Comparison of ENCODE assay signal across 18 cellular contexts in genomic region chr11:33706546-33706945, GRCh38. TPM values are rescaled to one million over a fixed set of nuclear protein-coding genes. Genes with fewer than 3 reads are reported as not detected.
DNase-seq lines count a peak whose midpoint lies in the region; ATAC-seq and TF ChIP-seq lines count a peak whose summit lies in the region.
"Had no signal": no experiment of that assay in that cellular context is flagged by ENCODE, and none has a peak within 500 bp of the region (broad histone marks: within the 10 kb centered on the region; RNA-seq: fewer than 3 reads in every experiment).

No MANE protein-coding gene starts in this region.

- H3K36me3 ChIP-seq in left ventricle myocardium inferior (peaks cover 46% of the 10 kb centered on the region), lower lobe of right lung (peaks cover 55% of the 10 kb centered on the region), upper lobe of right lung (peaks cover 50% of the 10 kb centered on the region)

- ATAC-seq in left ventricle myocardium superior (no peak), lower lobe of right lung (no peak), upper lobe of right lung (no peak), HG02981 (IDR thresholded peaks at IDR 0.05; ENCODE audit: unreplicated experiment) (no peak)
- ATAC-seq: left lung had no signal

- no peak for TF ChIP-seq CTCF in left ventricle myocardium inferior (IDR thresholded peaks at IDR 0.05; ENCODE audit: borderline replicate concordance)
- no peak for TF ChIP-seq CTCF in choroid plexus epithelial cell (conservative IDR thresholded peaks at IDR 0.05; ENCODE audit: low read depth, low read length)
- TF ChIP-seq CTCF in lower lobe of right lung (IDR thresholded peaks at IDR 0.05) = no peak
- TF ChIP-seq CTCF in upper lobe of right lung (IDR thresholded peaks at IDR 0.05) = no peak

- H3K27ac ChIP-seq in left ventricle myocardium inferior (replicated peaks) (peak overlapping the region; percentile 89), lower lobe of right lung (peak overlapping the region; percentile 49), upper lobe of right lung (peak overlapping the region; percentile 52)
- H3K27ac ChIP-seq: SJCRH30 had no signal

- H3K9me3 ChIP-seq in left ventricle myocardium inferior (replicated peaks) (no peaks in the 10 kb centered on the region), lower lobe of right lung (no peaks in the 10 kb centered on the region), upper lobe of right lung (no peaks in the 10 kb centered on the region)
- H3K9me3 ChIP-seq: left lung, SJCRH30 had no signal

- H3K4me1 ChIP-seq in left ventricle myocardium inferior = peaks cover 93% of the 10 kb centered on the region
- H3K4me1 ChIP-seq in lower lobe of right lung = peaks cover 81% of the 10 kb centered on the region
- peaks cover 60% of the 10 kb centered on the region for H3K4me1 ChIP-seq in upper lobe of right lung

- intact Hi-C loops in left ventricle myocardium inferior (cut with micrococcal nuclease) = no loop called here
- intact Hi-C loops in left ventricle myocardium superior (cut with micrococcal nuclease) = no loop called here
- intact Hi-C loops in lower lobe of right lung (cut with DNase I) = no loop called here
- intact Hi-C loops in upper lobe of right lung (cut with DNase I) = no loop called here

- H3K27me3 ChIP-seq in left ventricle myocardium inferior (ENCODE audit: low read depth) (no peaks in the 10 kb centered on the region), lower lobe of right lung (ENCODE audit: low read depth) (no peaks in the 10 kb centered on the region), upper lobe of right lung (no peaks in the 10 kb centered on the region)
- H3K27me3 ChIP-seq: left lung, SJCRH30 had no signal

- DNase-seq in left ventricle myocardium inferior = no peak
- DNase-seq in left ventricle myocardium superior = no peak
- DNase-seq in choroid plexus epithelial cell (ENCODE audit: low read depth) = peak; percentile 63
- DNase-seq in lower lobe of right lung = no peak
- DNase-seq in upper lobe of right lung = no peak
- no peak for DNase-seq in NCI-H128 (lab: John Stamatoyannopoulos, UW; ENCODE audit: unreplicated experiment)
- no peak for DNase-seq in NCI-H2196 treated with DMSO at 0.1 percent for 48 hours (lab: John Stamatoyannopoulos, UW; ENCODE audit: unreplicated experiment)
- DNase-seq: activated CD4-positive, alpha-beta memory T cell treated with anti-CD3 and anti-CD28 coated beads, Interleukin-2, amount 10 ng/mL, durations not matched to agents 7 days and 5 days; activated gamma-delta T cell treated with Interleukin-2 at 50 U/mL for 16 hours; AML-193; central memory CD4-positive, alpha-beta T cell; left lung; MM.1S; NCI-H2081 treated with DMSO at 0.1 percent for 48 hours; SJCRH30; small intestine had no signal

- H3K4me3 ChIP-seq in left ventricle myocardium inferior (no peak overlapping the region), choroid plexus epithelial cell (ENCODE audit: low read depth, low read length) (no peak overlapping the region), lower lobe of right lung (no peak overlapping the region), upper lobe of right lung (no peak overlapping the region)
- H3K4me3 ChIP-seq: left lung, SJCRH30 had no signal

RNA-seq across cellular contexts. Expression of gene C11orf91, which starts 5.9 kb away (rescaled TPM):
- total RNA-seq in left ventricle myocardium inferior (not detected), left ventricle myocardium superior (not detected), lower lobe of right lung (not detected), upper lobe of right lung (1.5 TPM)
- total RNA-seq: activated CD4-positive, alpha-beta memory T cell treated with anti-CD3 and anti-CD28 coated beads, Interleukin-2, amount 10 ng/mL, durations not matched to agents 7 days and 5 days; HT-29; SJCRH30 had no signal

RNA-seq across cellular contexts. Expression of gene CD59, which starts 29.7 kb away (rescaled TPM):
- total RNA-seq in left ventricle myocardium inferior = 789 TPM
- 814 TPM for total RNA-seq in left ventricle myocardium superior
- total RNA-seq in lower lobe of right lung = 816 TPM
- 1,004 TPM for total RNA-seq in upper lobe of right lung
